ENCODE assay signal across 16 cellular contexts in the genomic region with DNA sequence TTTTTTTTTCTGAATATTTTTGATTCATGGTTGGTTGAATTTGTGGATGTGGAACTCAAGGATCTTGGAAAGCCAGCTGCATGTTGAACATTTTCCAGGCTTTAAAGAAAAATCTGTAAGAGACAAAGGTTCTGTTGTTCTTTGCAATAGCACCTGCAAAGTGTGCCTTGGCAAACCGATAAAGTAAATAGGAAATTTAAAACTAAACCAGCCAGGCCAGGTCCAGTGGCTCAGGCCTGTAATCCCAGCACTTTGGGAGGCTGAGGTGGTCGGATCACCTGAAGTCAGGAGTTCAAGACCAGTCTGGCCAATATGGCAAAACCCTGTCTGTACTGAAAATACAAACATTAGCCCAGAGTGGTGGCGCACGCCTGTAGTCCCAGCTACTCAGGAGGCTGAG.
DNase-seq lines count a peak whose midpoint lies in the region; ATAC-seq and TF ChIP-seq lines count a peak whose summit lies in the region.
"Had no signal": no experiment of that assay in that cellular context is flagged by ENCODE, and none has a peak within 500 bp of the region (broad histone marks: within the 10 kb centered on the region; RNA-seq: fewer than 3 reads in every experiment).

No MANE protein-coding gene starts in this region.

- intact Hi-C loops in psoas muscle (cut with DNase I) = no loop called here

- H3K27ac ChIP-seq in liver (ENCODE audit: low read depth in 1 of 2, low read length in 2 of 2) = no peak overlapping the region
- H3K27ac ChIP-seq in psoas muscle = peak overlapping the region; percentile 8
- H3K27ac ChIP-seq: 22Rv1; A549; BLaER1 treated with 17β-estradiol and CSF1 and Interleukin-3, amounts not matched to agents 10 nM and 100 nM; C4-2B had no signal

- H3K4me1 ChIP-seq in liver (ENCODE audit: control insufficient read depth in 4 of 4, insufficient read depth in 4 of 4, low read length in 3 of 4) (peaks cover 0 to 8% (median 2%) of the 10 kb centered on the region in 4 donors), psoas muscle (no peaks in the 10 kb centered on the region)
- H3K4me1 ChIP-seq: A549, Caco-2 had no signal

- TF ChIP-seq CTCF in liver (IDR thresholded peaks at IDR 0.05; ENCODE audit: low read depth, low read length, missing input control) = no peak
- TF ChIP-seq CTCF in psoas muscle (IDR thresholded peaks at IDR 0.05) = no peak

- H3K36me3 ChIP-seq in liver (ENCODE audit: control insufficient read depth in 4 of 4, insufficient read depth in 3 of 4, low read depth in 1 of 4, low read length in 3 of 4) (peaks cover 0 to 3% (median 1%) of the 10 kb centered on the region in 4 donors), psoas muscle (ENCODE audit: insufficient read depth in 1 of 2, low read depth in 1 of 2) (peaks cover 9 to 94% of the 10 kb centered on the region in 2 donors)

- H3K27me3 ChIP-seq in liver (ENCODE audit: control insufficient read depth in 4 of 4, insufficient read depth in 4 of 4, low read length in 3 of 4) (no peaks in the 10 kb centered on the region), psoas muscle (ENCODE audit: insufficient read depth in 3 of 3, low read length in 2 of 3) (no peaks in the 10 kb centered on the region)
- H3K27me3 ChIP-seq: BLaER1 treated with 17β-estradiol and CSF1 and Interleukin-3, amounts not matched to agents 10 nM and 100 nM had no signal

- H3K9me3 ChIP-seq in liver (ENCODE audit: control insufficient read depth in 4 of 4, low read length in 3 of 4) = no peaks in the 10 kb centered on the region
- H3K9me3 ChIP-seq in psoas muscle = no peaks in the 10 kb centered on the region
- H3K9me3 ChIP-seq: A549; BLaER1 treated with 17β-estradiol and CSF1 and Interleukin-3, amounts not matched to agents 10 nM and 100 nM; Caco-2 had no signal

- H3K4me3 ChIP-seq in liver (ENCODE audit: low read depth in 1 of 3, low read length in 3 of 3) = no peak overlapping the region
- no peak overlapping the region for H3K4me3 ChIP-seq in psoas muscle
- H3K4me3 ChIP-seq: A549; BLaER1 treated with 17β-estradiol and CSF1 and Interleukin-3, amounts not matched to agents 10 nM and 100 nM had no signal

- no peak for TF ChIP-seq RAD21 in liver (IDR thresholded peaks at IDR 0.05)

- no peak overlapping the region for H3K9ac ChIP-seq in liver (ENCODE audit: low read depth in 1 of 2, low read length in 2 of 2)
- H3K9ac ChIP-seq: BLaER1 treated with 17β-estradiol and CSF1 and Interleukin-3, amounts not matched to agents 10 nM and 100 nM had no signal

- DNase-seq in left lobe of liver (ENCODE audit: low spot score) (peak; percentile 46), psoas muscle (no peak), GM03348 (ENCODE audit: low spot score) (no peak), retina (no peak)
- DNase-seq: AML-193; Caco-2; Calu3; CD4-positive, alpha-beta T cell; CD8-positive, alpha-beta T cell; DMS79 treated with DMSO at 0.1 percent for 48 hours had no signal

- 65% methylated on average over 4 of the region's 4 CpGs for WGBS in liver
- 82 to 89% (median 87%) methylated on average over 4 of the region's 4 CpGs for WGBS in psoas muscle, 3 donors

- ATAC-seq in left lobe of liver = peak; percentile 91
- no peak for ATAC-seq in psoas muscle
- no peak for ATAC-seq in HG03108 (IDR thresholded peaks at IDR 0.05; ENCODE audit: unreplicated experiment)
- ATAC-seq: A549; CD8-positive, alpha-beta T cell had no signal

TF ChIP-seq in liver, 16 proteins besides CTCF, POLR2A, EP300 and RAD21:
- peak; percentile 27 for TF ChIP-seq FOXA2 (IDR thresholded peaks at IDR 0.05)
- peak; percentile 19 to 59 for TF ChIP-seq HNF4A (conservative IDR thresholded peaks at IDR 0.05)
- TF ChIP-seq JUND (IDR thresholded peaks at IDR 0.05) = no peak
TF ChIP-seq in liver: peak in this region for 2.
